24 cellular contexts compared by ENCODE assay signal in genomic region chr2:25018681-25019080, GRCh38. TPM values are rescaled to one million over a fixed set of nuclear protein-coding genes. Genes with fewer than 3 reads are reported as not detected.
DNase-seq lines count a peak whose midpoint lies in the region; FAIRE-seq and TF ChIP-seq lines count a peak whose summit lies in the region.
"Had no signal": no experiment of that assay in that cellular context is flagged by ENCODE, and none has a peak within 500 bp of the region (broad histone marks: within the 10 kb centered on the region; RNA-seq: fewer than 3 reads in every experiment).

No MANE protein-coding gene starts in this region.

- no peak overlapping the region for H3K9ac ChIP-seq in Karpas-422 (ENCODE audit: low read length)
- H3K9ac ChIP-seq: SK-N-SH had no signal

- H3K4me3 ChIP-seq in Karpas-422 (ENCODE audit: low read length) (no peak overlapping the region), small intestine (ENCODE audit: low read depth in 1 of 2, low read length in 2 of 2) (no peak overlapping the region)

- DNase-seq in GM12891 (ENCODE audit: insufficient read length, low spot score) (no peak), Karpas-422 (no peak), SW480 (ENCODE audit: low spot score) (peak; percentile 46), small intestine (peak; percentile 14), nucleus accumbens (lab: John Stamatoyannopoulos, UW) (no peak), NCI-H1694 treated with DMSO at 0.1 percent for 48 hours (lab: John Stamatoyannopoulos, UW) (no peak), superior temporal gyrus (ENCODE audit: extremely low spot score) (no peak)
- DNase-seq: CD4-positive, CD25-positive, alpha-beta regulatory T cell; COR-L47; DMS53; GOT3; IMR-90; MM.1S; NCI-H1092; NCI-H1436 treated with DMSO at 0.1 percent for 48 hours; NCI-H2029 treated with DMSO at 0.1 percent for 48 hours; NCI-H2171; NK-92 treated with Interleukin-12 subunit alpha and Interleukin-12 subunit beta, amount 100 ng/mL, for 24 hours; SK-N-SH; T-helper 1 cell had no signal

- no peaks in the 10 kb centered on the region for H3K27me3 ChIP-seq in Karpas-422 (ENCODE audit: low read length)
- H3K27me3 ChIP-seq in small intestine (ENCODE audit: control insufficient read depth in 2 of 2, insufficient read depth in 2 of 2, low read length in 2 of 2), result no peaks in the 10 kb centered on the region

- H3K4me2 ChIP-seq in Karpas-422 (ENCODE audit: low read depth, low read length, poor library complexity, severe bottlenecking), result peak overlapping the region; percentile 9
- H3K4me2 ChIP-seq: SK-N-SH had no signal

- H3K79me2 ChIP-seq in Karpas-422 (ENCODE audit: low read length), result no peaks in the 10 kb centered on the region

- no peaks in the 10 kb centered on the region for H4K20me1 ChIP-seq in Karpas-422 (ENCODE audit: insufficient read depth, low read depth, low read length)

- WGBS in small intestine, 3 donors, result 52 to 75% (median 63%) methylated on average over 7 of the region's 7 CpGs

- peak; percentile 78 for FAIRE-seq in GM12891 (lab: Jason Lieb, UNC)
- FAIRE-seq in small intestine (lab: Jason Lieb, UNC), result no peak
- FAIRE-seq: GM12892, GM18507, RCC 7860 had no signal

- H3K27ac ChIP-seq in Karpas-422 (ENCODE audit: low read length), result no peak overlapping the region
- H3K27ac ChIP-seq in small intestine (ENCODE audit: low read depth in 1 of 2, low read length in 1 of 2), result no peak overlapping the region

- no peak overlapping the region for H2AFZ ChIP-seq in Karpas-422 (ENCODE audit: low read length)

- no peaks in the 10 kb centered on the region for H3K36me3 ChIP-seq in Karpas-422 (ENCODE audit: insufficient read depth, low read length)
- no peaks in the 10 kb centered on the region for H3K36me3 ChIP-seq in small intestine (ENCODE audit: control insufficient read depth in 2 of 2, insufficient read depth in 2 of 2, low read length in 2 of 2)

- H3K9me2 ChIP-seq in Karpas-422 (replicated peaks; ENCODE audit: insufficient read depth, low read length), result no peaks in the 10 kb centered on the region
- H3K9me2 ChIP-seq: SK-N-SH had no signal

- no peaks in the 10 kb centered on the region for H3K9me3 ChIP-seq in Karpas-422 (ENCODE audit: low read length)
- no peaks in the 10 kb centered on the region for H3K9me3 ChIP-seq in small intestine (ENCODE audit: control insufficient read depth, low read depth)
- H3K9me3 ChIP-seq: SK-N-SH had no signal

- TF ChIP-seq POLR2A in GM12891 (IDR thresholded peaks at IDR 0.05; ENCODE audit: low read depth, low read length), result no peak

- peaks cover 13% of the 10 kb centered on the region for H3K4me1 ChIP-seq in Karpas-422 (ENCODE audit: low read length)
- no peaks in the 10 kb centered on the region for H3K4me1 ChIP-seq in small intestine (ENCODE audit: control insufficient read depth in 2 of 2, insufficient read depth in 1 of 2, low read depth in 1 of 2, low read length in 1 of 2)

TF ChIP-seq in GM12891, 5 proteins besides CTCF, POLR2A, EP300 and RAD21:
- no peak for TF ChIP-seq SPI1 (IDR thresholded peaks at IDR 0.05; ENCODE audit: low read depth, low read length)
- no peak for TF ChIP-seq TAF1 (IDR thresholded peaks at IDR 0.05; ENCODE audit: low read depth, low read length)
- no peak for TF ChIP-seq POLR2AphosphoS5 (IDR thresholded peaks at IDR 0.05; ENCODE audit: low read depth, low read length)
- no peak for TF ChIP-seq PAX5 (IDR thresholded peaks at IDR 0.05; ENCODE audit: insufficient read depth, low read length, severe bottlenecking)
- no peak for TF ChIP-seq POU2F2 (IDR thresholded peaks at IDR 0.05; ENCODE audit: low read depth, low read length)

RNA-seq across cellular contexts. Expression of gene EFR3B, which starts 23.2 kb away (rescaled TPM):
- 4.2 TPM for polyA plus RNA-seq in GM12891 (2012; ENCODE audit: low read depth, missing spikeins)
- 0.22 and 0.58 TPM in 2 replicates for total RNA-seq in Karpas-422 (2014; rRNA removed; shearing (Covaris generic); ENCODE audit: low replicate concordance)
- under 1 TPM in 1 of 3 donors, not detected in 2; 0.88 TPM for polyA plus RNA-seq in small intestine
- total RNA-seq: OCI-LY7 had no signal

RNA-seq across cellular contexts. Expression of gene DNAJC27, which starts 46.9 kb away (rescaled TPM):
- polyA plus RNA-seq in GM12891 (2012; ENCODE audit: low read depth, missing spikeins), result 1.2 TPM
- total RNA-seq in Karpas-422 (2014; rRNA removed; shearing (Covaris generic); ENCODE audit: low replicate concordance), result 6.3 and 6.7 TPM in 2 replicates
- 1 to 10 TPM in 1 of 3 donors, under 1 TPM in 2; 0.81 to 2.4 (median 0.89) TPM for polyA plus RNA-seq in small intestine

Comparison
In these comparisons a context has a peak if more than half of its experiments do, and no peak if none do; other contexts are left out.
1. DNase-seq: peak in SW480 (single experiment) and small intestine (single experiment); none in GM12891 (single experiment), Karpas-422 (single experiment), nucleus accumbens (0 of 56), NCI-H1694 treated with DMSO at 0.1 percent for 48 hours (single experiment) and superior temporal gyrus (single experiment).